ENCODE assay signal across 8 cellular contexts in genomic region chr18:78984941-78985784, GRCh38. TPM values are rescaled to one million over a fixed set of nuclear protein-coding genes. Genes with fewer than 3 reads are reported as not detected.
DNase-seq lines count a peak whose midpoint lies in the region; ATAC-seq and FAIRE-seq lines count a peak whose summit lies in the region.

No MANE protein-coding gene starts in this region.

- H3K4me1 Mint-ChIP-seq in activated CD4-positive, alpha-beta T cell treated with anti-CD3 and anti-CD28 coated beads for 36 hours = peaks cover 5% of the 10 kb centered on the region
- peaks cover 7% of the 10 kb centered on the region for H3K4me1 Mint-ChIP-seq in stimulated activated naive CD8-positive, alpha-beta T cell treated with anti-CD3 and anti-CD28 coated beads, Interleukin-15, amount 100 ng/mL, for 72 hours

- DNase-seq in activated CD4-positive, alpha-beta T cell treated with anti-CD3 and anti-CD28 coated beads for 36 hours = peak; percentile 52
- no peak for DNase-seq in activated CD4-positive, alpha-beta T cell treated with anti-CD3 and anti-CD28 coated beads, Interleukin-2, amount 50 U/mL, for 4 hours
- DNase-seq in RKO (ENCODE audit: low spot score) = peak; percentile 70
- DNase-seq in globus pallidus (ENCODE audit: low spot score) = peak; percentile 38
- peak in 1 of 2 donors; percentile 42 for DNase-seq in stimulated activated naive CD8-positive, alpha-beta T cell treated with anti-CD3 and anti-CD28 coated beads, Interleukin-15, amount 100 ng/mL, for 72 hours
- DNase-seq in frontal cortex (ENCODE audit: low spot score in 2 of 2) = no peak

- peak; percentile 63 for ATAC-seq in activated CD4-positive, alpha-beta T cell treated with anti-CD3 and anti-CD28 coated beads for 36 hours
- ATAC-seq in HG03469 (IDR thresholded peaks at IDR 0.05; ENCODE audit: unreplicated experiment) = peak; percentile 70
- peak; percentile 88 for ATAC-seq in stimulated activated naive CD8-positive, alpha-beta T cell treated with anti-CD3 and anti-CD28 coated beads, Interleukin-15, amount 100 ng/mL, for 72 hours
- no peak for ATAC-seq in GM18519 (IDR thresholded peaks at IDR 0.05; ENCODE audit: low FRiP score, unreplicated experiment)

- peaks cover 3% of the 10 kb centered on the region for H3K9me3 Mint-ChIP-seq in activated CD4-positive, alpha-beta T cell treated with anti-CD3 and anti-CD28 coated beads for 36 hours (ENCODE audit: low read depth)
- no peaks in the 10 kb centered on the region for H3K9me3 Mint-ChIP-seq in stimulated activated naive CD8-positive, alpha-beta T cell treated with anti-CD3 and anti-CD28 coated beads, Interleukin-15, amount 100 ng/mL, for 72 hours

- no peak overlapping the region for H3K27ac Mint-ChIP-seq in activated CD4-positive, alpha-beta T cell treated with anti-CD3 and anti-CD28 coated beads for 36 hours
- H3K27ac Mint-ChIP-seq in stimulated activated naive CD8-positive, alpha-beta T cell treated with anti-CD3 and anti-CD28 coated beads, Interleukin-15, amount 100 ng/mL, for 72 hours = no peak overlapping the region

- H3K36me3 Mint-ChIP-seq in activated CD4-positive, alpha-beta T cell treated with anti-CD3 and anti-CD28 coated beads for 36 hours (ENCODE audit: low read depth) = peaks cover 3% of the 10 kb centered on the region

- no peak for FAIRE-seq in frontal cortex (lab: Jason Lieb, UNC)

- H3K27me3 Mint-ChIP-seq in activated CD4-positive, alpha-beta T cell treated with anti-CD3 and anti-CD28 coated beads for 36 hours = peaks cover 54% of the 10 kb centered on the region
- peaks cover 64% of the 10 kb centered on the region for H3K27me3 Mint-ChIP-seq in stimulated activated naive CD8-positive, alpha-beta T cell treated with anti-CD3 and anti-CD28 coated beads, Interleukin-15, amount 100 ng/mL, for 72 hours

- CTCF ChIA-PET in activated CD4-positive, alpha-beta T cell treated with anti-CD3 and anti-CD28 coated beads for 36 hours (lab: Charles Lee) = interaction anchor here (0.6 to 1.7 kb wide), 4 partner anchors 10 to 683 kb away, joined by 3 to 5 read pairs (median 4); no protein-coding TSS in a partner anchor

- intact Hi-C loops in activated CD4-positive, alpha-beta T cell treated with anti-CD3 and anti-CD28 coated beads for 36 hours (cut with DNase I, micrococcal nuclease) = loop anchor here (1.0 to 10.0 kb wide), 3 partner anchors 108 to 1220 kb away; no protein-coding TSS in a partner anchor

- POLR2A ChIA-PET in activated CD4-positive, alpha-beta T cell treated with anti-CD3 and anti-CD28 coated beads for 36 hours (lab: Charles Lee) = interaction anchor here (0.6 kb wide), 1 partner anchor 203 kb away, joined by 4 read pairs; no protein-coding TSS in a partner anchor

- no peak overlapping the region for H3K4me3 Mint-ChIP-seq in activated CD4-positive, alpha-beta T cell treated with anti-CD3 and anti-CD28 coated beads for 36 hours
- peak overlapping the region; percentile 34 to 37 for H3K4me3 Mint-ChIP-seq in stimulated activated naive CD8-positive, alpha-beta T cell treated with anti-CD3 and anti-CD28 coated beads, Interleukin-15, amount 100 ng/mL, for 72 hours

RNA-seq across cellular contexts. Expression of gene SALL3, which starts 5.5 kb away (rescaled TPM):
- not detected for total RNA-seq in activated CD4-positive, alpha-beta T cell treated with anti-CD3 and anti-CD28 coated beads for 36 hours
- 5.3 TPM for total RNA-seq in frontal cortex

Comparison
In these comparisons a context has a peak if more than half of its experiments do, and no peak if none do; other contexts are left out.
1. DNase-seq: peak in activated CD4-positive, alpha-beta T cell treated with anti-CD3 and anti-CD28 coated beads for 36 hours (single experiment), RKO (single experiment) and globus pallidus (single experiment); none in activated CD4-positive, alpha-beta T cell treated with anti-CD3 and anti-CD28 coated beads, Interleukin-2, amount 50 U/mL, for 4 hours (0 of 2) and frontal cortex (0 of 2).